Comparison of ENCODE assay signal across 16 cellular contexts in genomic region chr9:136239135-136239962, GRCh38. TPM values are rescaled to one million over a fixed set of nuclear protein-coding genes. Genes with fewer than 3 reads are reported as not detected.
DNase-seq lines count a peak whose midpoint lies in the region; ATAC-seq and TF ChIP-seq lines count a peak whose summit lies in the region.
"Had no signal": no experiment of that assay in that cellular context is flagged by ENCODE, and none has a peak within 500 bp of the region (broad histone marks: within the 10 kb centered on the region; RNA-seq: fewer than 3 reads in every experiment).

No MANE protein-coding gene starts in this region.

- H3K27me3 ChIP-seq in body of pancreas (no peaks in the 10 kb centered on the region), skeletal muscle tissue (ENCODE audit: control insufficient read depth in 3 of 3, insufficient read depth in 3 of 3, low read length in 3 of 3) (no peaks in the 10 kb centered on the region), esophagus squamous epithelium (no peaks in the 10 kb centered on the region), lower lobe of right lung (ENCODE audit: low read depth) (no peaks in the 10 kb centered on the region)
- H3K27me3 ChIP-seq: uterus had no signal

- peak overlapping the region in 3 of 4 donors; percentile 4 to 22 (median 7) for H3K27ac ChIP-seq in body of pancreas
- no peak overlapping the region for H3K27ac ChIP-seq in skeletal muscle tissue (ENCODE audit: low read depth, low read length)
- H3K27ac ChIP-seq in esophagus squamous epithelium, result no peak overlapping the region
- no peak overlapping the region for H3K27ac ChIP-seq in lower lobe of right lung
- H3K27ac ChIP-seq: prostate gland, uterus had no signal

- DNase-seq in activated T-cell treated with anti-CD3 and anti-CD28 coated beads, Interleukin-2, amount 50 U/mL, for 72 hours, result no peak
- no peak for DNase-seq in activated T-cell treated with anti-CD3 and anti-CD28 coated beads for 4 hours
- peak; percentile 23 for DNase-seq in NCI-H2196 treated with DMSO at 0.1 percent for 48 hours (lab: John Stamatoyannopoulos, UW; ENCODE audit: unreplicated experiment)
- DNase-seq in body of pancreas, result peak in 3 of 4 donors; percentile 44 to 49 (median 47)
- DNase-seq in esophagus squamous epithelium (lab: John Stamatoyannopoulos, UW), result no peak
- DNase-seq in lower lobe of right lung, result no peak
- DNase-seq: activated CD4-positive, alpha-beta T cell treated with anti-CD3 and anti-CD28 coated beads, Interleukin-2, amount 50 U/mL, for 1 hour; stimulated activated CD4-positive, alpha-beta T cell treated with anti-CD3 and anti-CD28 coated beads, Interleukin-1b, Interleukin-23, amount 100 ng/mL, for 48 hours; uterus had no signal

- H3K9ac ChIP-seq in skeletal muscle tissue (ENCODE audit: low read depth in 1 of 3, low read length in 3 of 3), result peak overlapping the region in 2 of 3 donors; percentile 16 to 40

- no peak overlapping the region for H3K4me3 ChIP-seq in body of pancreas
- H3K4me3 ChIP-seq in skeletal muscle tissue (ENCODE audit: low read length in 3 of 3), result no peak overlapping the region
- H3K4me3 ChIP-seq in esophagus squamous epithelium, result no peak overlapping the region
- H3K4me3 ChIP-seq in lower lobe of right lung, result no peak overlapping the region
- H3K4me3 ChIP-seq: prostate gland, uterus had no signal

- peaks cover 0 to 4% of the 10 kb centered on the region in 2 donors for H3K36me3 ChIP-seq in body of pancreas (replicated peaks in 1 of 2; ENCODE audit: insufficient read depth in 1 of 2, low read depth in 2 of 2)
- peaks cover 0 to 5% (median 0%) of the 10 kb centered on the region in 3 donors for H3K36me3 ChIP-seq in skeletal muscle tissue (ENCODE audit: control insufficient read depth in 3 of 3, insufficient read depth in 3 of 3, low read length in 3 of 3)
- peaks cover 8 to 33% (median 9%) of the 10 kb centered on the region in 3 donors for H3K36me3 ChIP-seq in esophagus squamous epithelium
- peaks cover 16% of the 10 kb centered on the region for H3K36me3 ChIP-seq in lower lobe of right lung
- H3K36me3 ChIP-seq: prostate gland, uterus had no signal

- intact Hi-C loops in body of pancreas (cut with DNase I) (no loop called here), esophagus squamous epithelium (cut with DNase I) (loop anchor here (10.0 kb wide), 1 partner anchor 465 kb away; no protein-coding TSS in a partner anchor), lower lobe of right lung (cut with DNase I) (no loop called here)

- H3K9me3 ChIP-seq in body of pancreas (no peaks in the 10 kb centered on the region), skeletal muscle tissue (ENCODE audit: control insufficient read depth in 3 of 3, low read length in 3 of 3) (no peaks in the 10 kb centered on the region), esophagus squamous epithelium (no peaks in the 10 kb centered on the region), lower lobe of right lung (no peaks in the 10 kb centered on the region)
- H3K9me3 ChIP-seq: prostate gland, uterus had no signal

- 58 to 67% methylated on average over 21 to 24 of the region's 24 CpGs for WGBS in body of pancreas, 2 donors
- WGBS in esophagus squamous epithelium, 2 donors, result 71 to 73% methylated on average over 15 to 23 of the region's 24 CpGs

- TF ChIP-seq CTCF in body of pancreas (IDR thresholded peaks at IDR 0.05) (no peak), esophagus squamous epithelium (IDR thresholded peaks at IDR 0.05) (no peak), lower lobe of right lung (IDR thresholded peaks at IDR 0.05) (no peak)

- peaks cover 36% of the 10 kb centered on the region for H3K4me1 Mint-ChIP-seq in activated T-cell treated with anti-CD3 and anti-CD28 coated beads, Interleukin-2, amount 50 U/mL, for 72 hours (ENCODE audit: low read depth)

- H3K4me3 Mint-ChIP-seq in activated T-cell treated with anti-CD3 and anti-CD28 coated beads, Interleukin-2, amount 50 U/mL, for 72 hours, result no peak overlapping the region
- H3K4me3 Mint-ChIP-seq: stimulated activated effector memory CD8-positive, alpha-beta T cell treated with anti-CD3 and anti-CD28 coated beads, Interleukin-12 subunit alpha, Interleukin-12 subunit beta, amount 100 ng/mL, for 72 hours; T-cell had no signal

- peak overlapping the region; percentile 34 for H3K27ac Mint-ChIP-seq in activated T-cell treated with anti-CD3 and anti-CD28 coated beads, Interleukin-2, amount 50 U/mL, for 72 hours
- H3K27ac Mint-ChIP-seq: stimulated activated effector memory CD8-positive, alpha-beta T cell treated with anti-CD3 and anti-CD28 coated beads, Interleukin-12 subunit alpha, Interleukin-12 subunit beta, amount 100 ng/mL, for 72 hours; T-cell had no signal

- no peak for ATAC-seq in activated T-cell treated with anti-CD3 and anti-CD28 coated beads, Interleukin-2, amount 50 U/mL, for 72 hours (replicated peaks in 1 of 2)
- ATAC-seq in body of pancreas (peak; percentile 19), lower lobe of right lung (no peak), HG03045 (IDR thresholded peaks at IDR 0.05; ENCODE audit: unreplicated experiment) (no peak)
- ATAC-seq: stimulated activated effector memory CD8-positive, alpha-beta T cell treated with anti-CD3 and anti-CD28 coated beads, Interleukin-12 subunit alpha, Interleukin-12 subunit beta, amount 100 ng/mL, for 72 hours; T-cell had no signal

- no peaks in the 10 kb centered on the region for H3K9me3 Mint-ChIP-seq in activated T-cell treated with anti-CD3 and anti-CD28 coated beads, Interleukin-2, amount 50 U/mL, for 72 hours
- H3K9me3 Mint-ChIP-seq: stimulated activated effector memory CD8-positive, alpha-beta T cell treated with anti-CD3 and anti-CD28 coated beads, Interleukin-12 subunit alpha, Interleukin-12 subunit beta, amount 100 ng/mL, for 72 hours; T-cell had no signal

- peaks cover 0 to 5% of the 10 kb centered on the region in 2 donors for H3K36me3 Mint-ChIP-seq in activated T-cell treated with anti-CD3 and anti-CD28 coated beads, Interleukin-2, amount 50 U/mL, for 72 hours (ENCODE audit: insufficient read depth in 2 of 2)

- peaks cover 67% of the 10 kb centered on the region for H3K4me1 ChIP-seq in body of pancreas
- H3K4me1 ChIP-seq in skeletal muscle tissue (ENCODE audit: control insufficient read depth in 3 of 3, insufficient read depth in 3 of 3, low read length in 3 of 3), result peaks cover 16 to 20% (median 17%) of the 10 kb centered on the region in 3 donors
- peaks cover 3 to 33% (median 7%) of the 10 kb centered on the region in 3 donors for H3K4me1 ChIP-seq in esophagus squamous epithelium
- peaks cover 14% of the 10 kb centered on the region for H3K4me1 ChIP-seq in lower lobe of right lung
- H3K4me1 ChIP-seq: prostate gland had no signal

- no peaks in the 10 kb centered on the region for H3K27me3 Mint-ChIP-seq in activated T-cell treated with anti-CD3 and anti-CD28 coated beads, Interleukin-2, amount 50 U/mL, for 72 hours (ENCODE audit: low read depth)
- H3K27me3 Mint-ChIP-seq: T-cell had no signal

- no peak for TF ChIP-seq POLR2A in body of pancreas (IDR thresholded peaks at IDR 0.05)
- no peak for TF ChIP-seq POLR2A in esophagus squamous epithelium (IDR thresholded peaks at IDR 0.05)

RNA-seq across cellular contexts. Expression of gene QSOX2, which starts 6.3 kb away (rescaled TPM):
- 10 to 100 TPM; 21.5 to 25.1 TPM for total RNA-seq in activated T-cell treated with anti-CD3 and anti-CD28 coated beads, Interleukin-2, amount 50 U/mL, for 72 hours
- total RNA-seq in body of pancreas (10 to 100 TPM in 1 of 2 donors, 1 to 10 TPM in 1; 8.8 to 22.7 TPM), skeletal muscle tissue (3.7 TPM), esophagus squamous epithelium (1 to 10 TPM; 2.9 to 7.1 (median 5.5) TPM), lower lobe of right lung (10.5 TPM)

RNA-seq across cellular contexts. Expression of gene LHX3, which starts 34.4 kb away (rescaled TPM):
- total RNA-seq in activated T-cell treated with anti-CD3 and anti-CD28 coated beads, Interleukin-2, amount 50 U/mL, for 72 hours, result under 1 TPM in 1 of 2 donors, not detected in 1; 0.17 TPM
- not detected for total RNA-seq in body of pancreas
- not detected for total RNA-seq in skeletal muscle tissue
- not detected for total RNA-seq in esophagus squamous epithelium
- not detected for total RNA-seq in lower lobe of right lung
- total RNA-seq: epithelial cell of proximal tubule, mesenteric fat pad, uterus had no signal

Comparison
In these comparisons a context has a peak if more than half of its experiments do, and no peak if none do; other contexts are left out.
1. DNase-seq: peak in NCI-H2196 treated with DMSO at 0.1 percent for 48 hours (single experiment) and body of pancreas (3 of 4); none in activated T-cell treated with anti-CD3 and anti-CD28 coated beads, Interleukin-2, amount 50 U/mL, for 72 hours (0 of 2), activated T-cell treated with anti-CD3 and anti-CD28 coated beads for 4 hours (single experiment), esophagus squamous epithelium (single experiment) and lower lobe of right lung (single experiment).
2. H3K27ac ChIP-seq: peak in body of pancreas (3 of 4); none in skeletal muscle tissue (single experiment), esophagus squamous epithelium (0 of 4) and lower lobe of right lung (single experiment).